ENCODE assay signal across 10 cellular contexts in the genomic region with DNA sequence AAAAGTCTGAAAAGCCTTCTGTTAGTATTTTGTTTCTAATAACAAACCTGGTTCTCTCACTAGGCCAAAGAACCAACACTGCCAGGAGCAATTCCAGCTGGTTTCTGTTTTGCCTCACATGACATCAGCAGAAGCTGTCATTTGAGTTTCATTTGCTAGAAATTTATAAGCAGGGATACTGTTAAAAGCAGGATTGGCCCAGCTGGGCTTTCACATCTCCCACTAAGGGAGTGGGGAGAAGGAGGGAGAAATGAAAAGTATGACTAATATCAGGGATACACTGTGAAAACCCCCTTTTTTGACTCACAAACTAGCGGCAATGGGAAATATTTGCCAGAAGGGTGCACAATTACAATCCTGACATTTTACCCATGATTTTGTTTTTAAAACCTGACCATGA. TPM values are rescaled to one million over a fixed set of nuclear protein-coding genes. Genes with fewer than 3 reads are reported as not detected.
DNase-seq lines count a peak whose midpoint lies in the region; ATAC-seq and TF ChIP-seq lines count a peak whose summit lies in the region.
"Had no signal": no experiment of that assay in that cellular context is flagged by ENCODE, and none has a peak within 500 bp of the region (broad histone marks: within the 10 kb centered on the region; RNA-seq: fewer than 3 reads in every experiment).

No MANE protein-coding gene starts in this region.

- H3K9me3 Mint-ChIP-seq in Caco-2 (ENCODE audit: unreplicated experiment), result peaks cover 9% of the 10 kb centered on the region
- H3K9me3 Mint-ChIP-seq: activated B cell treated with CpG ODN at 0.5 μM for 24 hours had no signal

- H3K27me3 ChIP-seq in ascending aorta, result no peaks in the 10 kb centered on the region
- H3K27me3 ChIP-seq in skeletal muscle satellite cell (ENCODE audit: control insufficient read depth, insufficient read depth, low read length), result no peaks in the 10 kb centered on the region
- H3K27me3 ChIP-seq in Caco-2 (replicated peaks; ENCODE audit: control insufficient read depth, insufficient read depth, low read length), result no peaks in the 10 kb centered on the region
- H3K27me3 ChIP-seq: testis had no signal

- H3K4me3 ChIP-seq in ascending aorta (peak overlapping the region in 1 of 2 donors; percentile 56), skeletal muscle satellite cell (ENCODE audit: low read length) (peak overlapping the region; percentile 81), Caco-2 (ENCODE audit: low read depth, low read length) (no peak overlapping the region)
- H3K4me3 ChIP-seq: testis had no signal

- peak; percentile 43 to 46 for ATAC-seq in left cardiac atrium

- H3K4me1 Mint-ChIP-seq in Caco-2 (ENCODE audit: low read depth, unreplicated experiment), result no peaks in the 10 kb centered on the region

- POLR2A ChIA-PET in Caco-2 (lab: Charles Lee), result no interaction called here

- H3K36me3 Mint-ChIP-seq in Caco-2 (ENCODE audit: insufficient read depth, unreplicated experiment), result no peaks in the 10 kb centered on the region

- BruUV-seq in Caco-2 (replicated peaks; lab: Mats Ljungman, UMichigan), result no TSS peak

- H3K4me3 Mint-ChIP-seq in Caco-2 (ENCODE audit: unreplicated experiment), result no peak overlapping the region
- H3K4me3 Mint-ChIP-seq: activated B cell treated with CpG ODN at 0.5 μM for 24 hours had no signal

- H3K27ac Mint-ChIP-seq in Caco-2 (ENCODE audit: unreplicated experiment), result no peak overlapping the region
- H3K27ac Mint-ChIP-seq: activated B cell treated with CpG ODN at 0.5 μM for 24 hours had no signal

- CTCF ChIA-PET in Caco-2 (lab: Charles Lee), result no interaction called here

- DNase-seq in H4 (ENCODE audit: low spot score) (peak; percentile 63), ascending aorta (ENCODE audit: low spot score in 2 of 2) (peak in 1 of 2 donors; percentile 72), left cardiac atrium (no peak), putamen (ENCODE audit: low spot score) (no peak), Caco-2 (no peak), OCI-M1 (lab: John Stamatoyannopoulos, UW) (no peak)
- DNase-seq in stimulated activated CD4-positive, alpha-beta T cell treated with anti-CD3 and anti-CD28 coated beads, Interleukin-12 subunit alpha, Interleukin-12 subunit beta, amount 100 ng/mL, for 4 hours, result no peak
- DNase-seq: activated B cell treated with CpG ODN at 0.5 μM for 24 hours, testis had no signal

- intact Hi-C loops in ascending aorta (cut with DNase I) (no loop called here), left cardiac atrium (cut with DNase I) (no loop called here), Caco-2 (cut with micrococcal nuclease; ENCODE audit: unreplicated experiment) (no loop called here)

- H3K9ac ChIP-seq in skeletal muscle satellite cell (ENCODE audit: low read depth, low read length), result peak overlapping the region; percentile 96

- no peaks in the 10 kb centered on the region for H3K27me3 Mint-ChIP-seq in Caco-2 (ENCODE audit: insufficient read depth, unreplicated experiment)
- H3K27me3 Mint-ChIP-seq: activated B cell treated with CpG ODN at 0.5 μM for 24 hours had no signal

- H3K4me2 ChIP-seq in skeletal muscle satellite cell (ENCODE audit: low read length), result peak overlapping the region; percentile 95

- H3K36me3 ChIP-seq in ascending aorta (no peaks in the 10 kb centered on the region), skeletal muscle satellite cell (ENCODE audit: insufficient read depth, low read length) (peaks cover 42% of the 10 kb centered on the region), Caco-2 (ENCODE audit: control insufficient read depth, insufficient read depth, low read length) (no peaks in the 10 kb centered on the region)

- peak overlapping the region; percentile 72 to 76 for H3K27ac ChIP-seq in ascending aorta
- H3K27ac ChIP-seq: testis had no signal

- H3K9me3 ChIP-seq in ascending aorta, result no peaks in the 10 kb centered on the region
- H3K9me3 ChIP-seq in skeletal muscle satellite cell (replicated peaks; ENCODE audit: low read length), result no peaks in the 10 kb centered on the region
- no peaks in the 10 kb centered on the region for H3K9me3 ChIP-seq in Caco-2
- H3K9me3 ChIP-seq: testis had no signal

- no peak for TF ChIP-seq CTCF in ascending aorta (IDR thresholded peaks at IDR 0.05)
- no peak for TF ChIP-seq CTCF in Caco-2 (IDR thresholded peaks at IDR 0.05; ENCODE audit: insufficient read depth in 1 of 2, low read depth in 1 of 2, low read length in 1 of 2, severe bottlenecking in 1 of 2, unreplicated experiment in 1 of 2)

- peaks cover 0 to 38% of the 10 kb centered on the region in 2 donors for H3K4me1 ChIP-seq in ascending aorta
- peaks cover 71% of the 10 kb centered on the region for H3K4me1 ChIP-seq in skeletal muscle satellite cell (ENCODE audit: control insufficient read depth, insufficient read depth, low read length)
- H3K4me1 ChIP-seq in Caco-2, result no peaks in the 10 kb centered on the region
- H3K4me1 ChIP-seq: testis had no signal

RNA-seq across cellular contexts. Expression of gene CCDC80, which starts 5.3 kb away (rescaled TPM):
- 31.7 and 61.0 TPM in 2 replicates for total RNA-seq in H4 (2014; rRNA removed; shearing (Covaris generic))
- total RNA-seq in ascending aorta (160 TPM), left cardiac atrium (100 to 1,000 TPM; 233 to 278 TPM), Caco-2 (2022) (19.4 and 26.2 TPM in 2 replicates)
- 232 and 249 TPM in 2 replicates for total RNA-seq in skeletal muscle satellite cell (2012; rRNA removed)
- total RNA-seq: activated B cell treated with CpG ODN at 0.5 μM for 24 hours had no signal
